Comparison of ENCODE assay signal across 16 cellular contexts in the genomic region with DNA sequence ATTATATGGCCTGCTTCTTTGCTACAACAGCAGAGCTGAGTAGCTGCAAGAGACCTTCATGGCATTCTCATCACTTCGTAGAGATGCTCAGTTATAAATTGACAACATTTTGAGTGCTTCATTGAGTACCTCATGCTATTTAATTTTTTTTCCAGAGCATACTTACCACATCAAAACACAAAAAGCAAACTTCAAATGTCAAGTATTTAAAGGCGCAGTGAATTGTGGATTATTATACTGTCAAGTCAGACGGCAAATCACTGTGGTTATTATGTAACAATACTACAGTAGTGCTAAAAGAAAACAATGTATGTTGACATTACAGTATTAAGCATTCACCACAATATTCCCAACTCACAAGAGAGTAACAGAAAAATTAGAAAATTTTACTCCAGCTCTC. TPM values are rescaled to one million over a fixed set of nuclear protein-coding genes. Genes with fewer than 3 reads are reported as not detected.
DNase-seq lines count a peak whose midpoint lies in the region; ATAC-seq and TF ChIP-seq lines count a peak whose summit lies in the region.
"Had no signal": no experiment of that assay in that cellular context is flagged by ENCODE, and none has a peak within 500 bp of the region (broad histone marks: within the 10 kb centered on the region; RNA-seq: fewer than 3 reads in every experiment).

No MANE protein-coding gene starts in this region.

- no peak overlapping the region for H2AFZ ChIP-seq in neural cell (ENCODE audit: low read depth, low read length)

- H3K9ac ChIP-seq in neural cell (ENCODE audit: low read length) = no peak overlapping the region

- H3K79me2 ChIP-seq in neural cell (replicated peaks; ENCODE audit: insufficient read depth, low read length) = no peaks in the 10 kb centered on the region

- no peak overlapping the region for H3K4me3 ChIP-seq in neural cell (ENCODE audit: low read length)
- H3K4me3 ChIP-seq: SK-N-MC had no signal

- H3K9me2 ChIP-seq in neural cell (ENCODE audit: insufficient read depth, low read length) = no peaks in the 10 kb centered on the region

- peaks cover 6% of the 10 kb centered on the region for H3K9me3 ChIP-seq in neural cell (ENCODE audit: low read length)
- H3K9me3 ChIP-seq: BE2C had no signal

- no peak overlapping the region for H3K4me2 ChIP-seq in neural cell (ENCODE audit: low read length)

- no peak for ATAC-seq in GM19351 (IDR thresholded peaks at IDR 0.05; ENCODE audit: unreplicated experiment)

- peaks cover 8% of the 10 kb centered on the region for H3K36me3 ChIP-seq in neural cell (ENCODE audit: insufficient read depth, low read length)

- H3K27me3 ChIP-seq in neural cell (ENCODE audit: insufficient read depth, low read depth, low read length) = no peaks in the 10 kb centered on the region
- H3K27me3 ChIP-seq: BE2C had no signal

- peak; percentile 96 for TF ChIP-seq EP300 in neural cell (conservative IDR thresholded peaks at IDR 0.05; ENCODE audit: poor library complexity, severe bottlenecking)

- no peaks in the 10 kb centered on the region for H4K20me1 ChIP-seq in neural cell (ENCODE audit: insufficient read depth)

- no peaks in the 10 kb centered on the region for H3F3A ChIP-seq in neural cell (ENCODE audit: insufficient read depth, low read length, poor library complexity, severe bottlenecking)

- no peak for TF ChIP-seq CTCF in neural cell (IDR thresholded peaks at IDR 0.05; ENCODE audit: poor library complexity, severe bottlenecking)

- DNase-seq in NCI-H1417 (lab: John Stamatoyannopoulos, UW) (peak in 2 of 3 experiments; percentile 33 to 49), NCI-H1417 treated with DMSO at 0.1 percent for 48 hours (lab: John Stamatoyannopoulos, UW) (no peak), NCI-H2029 (lab: John Stamatoyannopoulos, UW) (peak; percentile 24), NCI-H510A (lab: John Stamatoyannopoulos, UW) (peak; percentile 16), GDM1 (lab: John Stamatoyannopoulos, UW) (no peak), DMS 273 (lab: John Stamatoyannopoulos, UW; ENCODE audit: unreplicated experiment) (no peak)
- DNase-seq: 8988T, BE2C, MM.1S, NCI-H1092 treated with DMSO at 0.1 percent for 48 hours, NCI-H345, NCI-H69, Right ventricle myocardium superior had no signal

- H3K27ac ChIP-seq in neural cell (ENCODE audit: low read length) = no peak overlapping the region
- H3K27ac ChIP-seq: SK-N-MC had no signal

- TF ChIP-seq RAD21 in neural cell (conservative IDR thresholded peaks at IDR 0.05) = no peak

TF ChIP-seq in neural cell, 6 proteins besides CTCF, POLR2A, EP300 and RAD21:
- TF ChIP-seq POLR2AphosphoS5 (IDR thresholded peaks at IDR 0.05) (peak; percentile 83), SMC3 (conservative IDR thresholded peaks at IDR 0.05; ENCODE audit: poor library complexity) (no peak)

RNA-seq across cellular contexts. Expression of gene ZC3H8, which starts 12.5 kb away (rescaled TPM):
- polyA plus RNA-seq in neural cell = 22.6 and 26.5 TPM in 2 replicates
- 43.3 and 96.9 TPM in 2 replicates for polyA minus RNA-seq in neural cell

RNA-seq across cellular contexts. Expression of gene ZC3H6, which starts 33.0 kb away (rescaled TPM):
- polyA plus RNA-seq in neural cell = 6.1 and 6.8 TPM in 2 replicates
- polyA minus RNA-seq in neural cell = 26.1 and 34.5 TPM in 2 replicates

Comparison
In these comparisons a context has a peak if more than half of its experiments do, and no peak if none do; other contexts are left out.
1. DNase-seq: peak in NCI-H1417 (2 of 3), NCI-H2029 (single experiment) and NCI-H510A (single experiment); none in NCI-H1417 treated with DMSO at 0.1 percent for 48 hours (single experiment), GDM1 (single experiment) and DMS 273 (single experiment).